Comparison of ENCODE assay signal across 12 cellular contexts in the genomic region with DNA sequence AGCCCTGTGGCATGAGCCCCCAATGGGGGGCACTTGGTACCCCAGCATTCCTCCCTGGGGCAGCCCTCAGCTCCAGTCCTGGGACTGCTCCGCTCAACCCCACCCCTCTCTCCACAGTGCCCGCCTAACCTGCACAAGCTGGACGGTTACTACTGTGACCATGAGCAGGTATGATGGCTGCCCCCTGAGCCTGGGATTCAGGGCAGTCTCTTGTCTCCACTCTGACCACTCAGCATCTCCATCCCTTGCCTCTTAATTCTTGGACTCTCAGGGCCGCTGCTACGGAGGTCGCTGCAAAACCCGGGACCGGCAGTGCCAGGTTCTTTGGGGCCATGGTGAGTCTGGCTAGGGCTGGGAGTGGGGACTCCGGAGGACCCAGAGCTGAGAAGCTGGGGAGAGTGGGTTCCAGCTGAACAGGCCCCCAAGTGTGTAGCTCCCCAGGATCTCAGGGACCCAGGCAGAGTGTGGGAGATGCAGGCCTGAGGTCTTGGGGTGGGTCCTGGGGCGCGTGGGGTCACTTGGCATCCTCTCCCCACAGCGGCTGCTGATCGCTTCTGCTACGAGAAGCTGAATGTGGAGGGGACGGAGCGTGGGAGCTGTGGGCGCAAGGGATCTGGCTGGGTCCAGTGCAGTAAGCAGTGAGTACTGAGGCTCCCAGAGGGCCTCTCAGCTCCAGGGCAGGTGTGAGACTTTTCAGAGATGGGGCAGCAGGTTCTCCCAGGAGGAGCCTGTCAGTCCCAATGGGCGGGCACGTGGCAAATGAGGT. TPM values are rescaled to one million over a fixed set of nuclear protein-coding genes. Genes with fewer than 3 reads are reported as not detected.
DNase-seq lines count a peak whose midpoint lies in the region; ATAC-seq and TF ChIP-seq lines count a peak whose summit lies in the region.
"Had no signal": no experiment of that assay in that cellular context is flagged by ENCODE, and none has a peak within 500 bp of the region (broad histone marks: within the 10 kb centered on the region; RNA-seq: fewer than 3 reads in every experiment).

No MANE protein-coding gene starts in this region.

- in situ Hi-C loops in mammary epithelial cell (cut with MboI; ENCODE audit: low sequenced_read_pairs in 2 of 2): loop anchor here (5.0 kb wide), 2 partner anchors 85 to 90 kb away; no protein-coding TSS in a partner anchor

- H3K9me3 ChIP-seq in CD8-positive, alpha-beta T cell (ENCODE audit: low read length): no peaks in the 10 kb centered on the region
- H3K9me3 ChIP-seq in H9 (ENCODE audit: control insufficient read depth, low read depth, low read length): no peaks in the 10 kb centered on the region
- H3K9me3 ChIP-seq in mammary epithelial cell (replicated peaks; ENCODE audit: insufficient read depth, low read length): no peaks in the 10 kb centered on the region
- no peaks in the 10 kb centered on the region for H3K9me3 ChIP-seq in neural progenitor cell (ENCODE audit: low read depth)
- H3K9me3 ChIP-seq in upper lobe of right lung: no peaks in the 10 kb centered on the region
- H3K9me3 ChIP-seq: mucosa of descending colon had no signal

- no peak overlapping the region for H3K4me3 ChIP-seq in CD8-positive, alpha-beta T cell (ENCODE audit: low read depth, low read length)
- H3K4me3 ChIP-seq in mammary epithelial cell (replicated peaks in 1 of 3; ENCODE audit: insufficient read depth in 1 of 3, low read depth in 2 of 3, low read length in 3 of 3) (no peak overlapping the region), neural progenitor cell (no peak overlapping the region), upper lobe of right lung (no peak overlapping the region)
- H3K4me3 ChIP-seq: mucosa of descending colon had no signal

- no peak overlapping the region for H2BK15ac ChIP-seq in H9 (ENCODE audit: low read depth, low read length)

- no peak overlapping the region for H2BK120ac ChIP-seq in H9 (ENCODE audit: low read depth, low read length, poor library complexity, severe bottlenecking)

- H3K14ac ChIP-seq in H9 (ENCODE audit: insufficient read depth, low read length): no peak overlapping the region

- H3K23ac ChIP-seq in H9 (ENCODE audit: insufficient read length, low read depth, low read length): no peak overlapping the region

- no peak overlapping the region for H3T11ph ChIP-seq in H9 (ENCODE audit: low read length)

- H2BK5ac ChIP-seq in H9 (ENCODE audit: insufficient read length, low read length): no peak overlapping the region

- H2AK5ac ChIP-seq in H9 (ENCODE audit: insufficient read length, low read length): no peak overlapping the region

- no peak for DNase-seq in CD8-positive, alpha-beta T cell
- DNase-seq in H9 (peak; percentile 30), mammary epithelial cell (no peak), neural progenitor cell (ENCODE audit: low spot score) (no peak), upper lobe of right lung (no peak), GM10266 (ENCODE audit: extremely low spot score) (no peak)
- DNase-seq: activated CD8-positive, alpha-beta memory T cell treated with anti-CD3 and anti-CD28 coated beads, Interleukin-2, amount 50 U/mL, for 4 hours; aorta; NCI-H1417 treated with DMSO at 0.1 percent for 48 hours; NCI-H524 had no signal

- H4K20me1 ChIP-seq in H9 (ENCODE audit: control insufficient read depth, insufficient read depth, insufficient read length) (no peaks in the 10 kb centered on the region), mammary epithelial cell (ENCODE audit: insufficient read depth, low read length) (no peaks in the 10 kb centered on the region), neural progenitor cell (ENCODE audit: low read depth) (no peaks in the 10 kb centered on the region)

- H3K4me1 ChIP-seq in CD8-positive, alpha-beta T cell (ENCODE audit: insufficient read depth, low read length): peaks cover 17% of the 10 kb centered on the region
- H3K4me1 ChIP-seq in H9 (ENCODE audit: insufficient read depth, low read length) (peaks cover 2% of the 10 kb centered on the region; the same call in 1 of the 2 replicates), mammary epithelial cell (ENCODE audit: insufficient read depth, low read length) (peaks cover 24% of the 10 kb centered on the region), neural progenitor cell (peaks cover 7% of the 10 kb centered on the region), upper lobe of right lung (peaks cover 17% of the 10 kb centered on the region)

- POLR2A ChIA-PET in CD8-positive, alpha-beta T cell (lab: Charles Lee): interaction anchor here (0.7 kb wide), 1 partner anchor 385 kb away, joined by 3 read pairs; a partner anchor contains a TSS

- CTCF ChIA-PET in CD8-positive, alpha-beta T cell (lab: Charles Lee): interaction anchor here (0.6 to 17.1 kb wide), 8 partner anchors 44 to 396 kb away, joined by 3 to 309 read pairs (median 8); a partner anchor contains a TSS
- CTCF ChIA-PET in mammary epithelial cell (lab: Charles Lee; ENCODE audit: low non-redundant PET): interaction anchor here (0.9 kb wide), 1 partner anchor 359 kb away, joined by 4 read pairs; a partner anchor contains a TSS

- H3K4ac ChIP-seq in H9 (ENCODE audit: low read depth, low read length): no peak overlapping the region

- intact Hi-C loops in CD8-positive, alpha-beta T cell (cut with DNase I, micrococcal nuclease): loop anchor here in 1 of 2 experiments (5.0 kb wide), 4 partner anchors 90 to 540 kb away; a partner anchor contains a TSS
- intact Hi-C loops in mammary epithelial cell (cut with micrococcal nuclease) (loop anchor here (5.0 kb wide), 2 partner anchors 240 to 245 kb away; no protein-coding TSS in a partner anchor), upper lobe of right lung (cut with DNase I) (loop anchor here (5.0 kb wide), 1 partner anchor 90 kb away; no protein-coding TSS in a partner anchor)

- H3K23me2 ChIP-seq in H9 (ENCODE audit: insufficient read length, low read depth, low read length, poor library complexity, severe bottlenecking): peaks cover 10% of the 10 kb centered on the region

- no CpG with 5 or more reads among the region's 19 CpGs for WGBS in H9 (ENCODE audit: extremely low coverage, insufficient read length, low lambda C conversion rate)
- WGBS in mammary epithelial cell (ENCODE audit: low coverage, missing lambda C conversion rate): 88% methylated on average over 11 of the region's 19 CpGs

- H4K5ac ChIP-seq in H9 (ENCODE audit: insufficient read length, low read depth, low read length): no peak overlapping the region

- H3K4me3 Mint-ChIP-seq in CD8-positive, alpha-beta T cell: peak overlapping the region; percentile 91
- H3K4me3 Mint-ChIP-seq in H9 (peak overlapping the region in 1 of 2 experiments; percentile 88; a peak in 4 of 5 replicates), neural progenitor cell (peak overlapping the region; percentile 20)

- no peaks in the 10 kb centered on the region for H3K36me3 ChIP-seq in CD8-positive, alpha-beta T cell (ENCODE audit: insufficient read depth, low read length)
- H3K36me3 ChIP-seq in mammary epithelial cell (ENCODE audit: insufficient read depth, low read length) (no peaks in the 10 kb centered on the region), neural progenitor cell (no peaks in the 10 kb centered on the region), upper lobe of right lung (no peaks in the 10 kb centered on the region)

- H3K4me2 ChIP-seq in H9 (ENCODE audit: insufficient read depth, insufficient read length, low read length) (no peak overlapping the region), mammary epithelial cell (ENCODE audit: insufficient read depth, low read depth, low read length) (peak overlapping the region; percentile 91), neural progenitor cell (no peak overlapping the region)

- H4K8ac ChIP-seq in H9 (replicated peaks; ENCODE audit: insufficient read length, low read depth, low read length): no peak overlapping the region

- no peaks in the 10 kb centered on the region for H3K79me2 ChIP-seq in H9 (ENCODE audit: insufficient read depth, low read length)
- no peaks in the 10 kb centered on the region for H3K79me2 ChIP-seq in mammary epithelial cell (ENCODE audit: insufficient read depth, low read length)
- H3K79me2 ChIP-seq in neural progenitor cell (ENCODE audit: low read depth): no peaks in the 10 kb centered on the region

- no peak overlapping the region for H4K91ac ChIP-seq in H9 (ENCODE audit: insufficient read length, low read depth, low read length)

- BruUV-seq in mammary epithelial cell (replicated peaks; lab: Mats Ljungman, UMichigan): no TSS peak

- peaks cover 16% of the 10 kb centered on the region for H3K4me1 Mint-ChIP-seq in CD8-positive, alpha-beta T cell (ENCODE audit: low read depth)
- H3K4me1 Mint-ChIP-seq in H9 (peaks cover 14 to 25% of the 10 kb centered on the region in 2 experiments), neural progenitor cell (peaks cover 7% of the 10 kb centered on the region)

- H2BK12ac ChIP-seq in H9 (ENCODE audit: insufficient read length, low read depth, low read length): no peak overlapping the region

- H3F3A ChIP-seq in neural progenitor cell (ENCODE audit: low read depth): peaks cover 5% of the 10 kb centered on the region

- no peak for TF ChIP-seq CTCF in CD8-positive, alpha-beta T cell (IDR thresholded peaks at IDR 0.05)
- TF ChIP-seq CTCF in H9 (conservative IDR thresholded peaks at IDR 0.05) (no peak), mammary epithelial cell (conservative IDR thresholded peaks at IDR 0.05 in 1 of 2, IDR thresholded peaks at IDR 0.05 in 1 of 2; ENCODE audit: extremely low read depth in 1 of 2, insufficient read depth in 1 of 2, low read depth in 1 of 2, low read length in 2 of 2) (no peak), neural progenitor cell (IDR thresholded peaks at IDR 0.05) (no peak), upper lobe of right lung (IDR thresholded peaks at IDR 0.05) (no peak), GM10266 (IDR thresholded peaks at IDR 0.05; ENCODE audit: control insufficient read depth, insufficient read depth, low read depth, missing control alignments) (no peak)

- H3K27ac Mint-ChIP-seq in CD8-positive, alpha-beta T cell: no peak overlapping the region
- H3K27ac Mint-ChIP-seq in H9 (peak overlapping the region in 1 of 3 experiments; percentile 52; a peak in 1 of 7 replicates), neural progenitor cell (no peak overlapping the region)

- H3K27ac ChIP-seq in CD8-positive, alpha-beta T cell (ENCODE audit: low read depth, low read length): no peak overlapping the region
- H3K27ac ChIP-seq in H9 (ENCODE audit: insufficient read length, low read depth, low read length): no peak overlapping the region
- H3K27ac ChIP-seq in mammary epithelial cell (ENCODE audit: insufficient read depth, low read depth, low read length): no peak overlapping the region
- no peak overlapping the region for H3K27ac ChIP-seq in neural progenitor cell
- H3K27ac ChIP-seq in upper lobe of right lung: no peak overlapping the region

- ATAC-seq in CD8-positive, alpha-beta T cell: no peak
- no peak for ATAC-seq in upper lobe of right lung
- no peak for ATAC-seq in activated CD4-positive, CD25-positive, alpha-beta regulatory T cell treated with anti-CD3 and anti-CD28 coated beads, Interleukin-2, amount 50 U/mL, for 24 hours

- no peak overlapping the region for H3K56ac ChIP-seq in H9 (ENCODE audit: insufficient read length, low read depth, low read length)

- peaks cover 2% of the 10 kb centered on the region for H3K36me3 Mint-ChIP-seq in CD8-positive, alpha-beta T cell
- H3K36me3 Mint-ChIP-seq in H9 (ENCODE audit: insufficient read depth in 1 of 3, low read depth in 3 of 3) (no peaks in the 10 kb centered on the region), neural progenitor cell (no peaks in the 10 kb centered on the region)

- no peak overlapping the region for H2BK20ac ChIP-seq in H9 (ENCODE audit: low read depth, low read length, poor library complexity, severe bottlenecking)

- H2AFZ ChIP-seq in H9 (ENCODE audit: low read length) (no peak overlapping the region), mammary epithelial cell (ENCODE audit: low read depth, low read length) (no peak overlapping the region), neural progenitor cell (replicated peaks) (no peak overlapping the region)

- H3K27me3 Mint-ChIP-seq in CD8-positive, alpha-beta T cell (ENCODE audit: low read depth): peaks cover 2% of the 10 kb centered on the region
- H3K27me3 Mint-ChIP-seq in H9 (ENCODE audit: low read depth): peaks cover 40% of the 10 kb centered on the region
- peaks cover 7% of the 10 kb centered on the region for H3K27me3 Mint-ChIP-seq in neural progenitor cell (ENCODE audit: insufficient read depth, low read depth)

- H3K9ac ChIP-seq in H9 (ENCODE audit: extremely low read depth, insufficient read length, low read length) (no peak overlapping the region), mammary epithelial cell (ENCODE audit: insufficient read depth, low read length) (no peak overlapping the region), neural progenitor cell (no peak overlapping the region)

- no peaks in the 10 kb centered on the region for H3K79me1 ChIP-seq in H9 (ENCODE audit: insufficient read depth, low read depth, low read length, poor library complexity, severe bottlenecking)

- H3K27me3 ChIP-seq in CD8-positive, alpha-beta T cell (ENCODE audit: insufficient read depth, low read length): no peaks in the 10 kb centered on the region
- H3K27me3 ChIP-seq in H9 (ENCODE audit: insufficient read depth, low read length): peaks cover 4% of the 10 kb centered on the region; the same call in 1 of the 2 replicates
- no peaks in the 10 kb centered on the region for H3K27me3 ChIP-seq in mammary epithelial cell (ENCODE audit: insufficient read depth, low read length)
- peaks cover 20% of the 10 kb centered on the region for H3K27me3 ChIP-seq in neural progenitor cell
- peaks cover 19% of the 10 kb centered on the region for H3K27me3 ChIP-seq in upper lobe of right lung

- H3K18ac ChIP-seq in H9 (ENCODE audit: insufficient read length, low read depth, low read length): no peak overlapping the region

- no peaks in the 10 kb centered on the region for H3K9me3 Mint-ChIP-seq in CD8-positive, alpha-beta T cell
- no peaks in the 10 kb centered on the region for H3K9me3 Mint-ChIP-seq in H9
- peaks cover 3% of the 10 kb centered on the region for H3K9me3 Mint-ChIP-seq in neural progenitor cell

- dilution Hi-C loops in mammary epithelial cell (cut with HindIII; ENCODE audit: low sequenced_read_pairs): loop anchor here (5.0 to 10.0 kb wide), 2 partner anchors 75 to 248 kb away; no protein-coding TSS in a partner anchor

RNA-seq across cellular contexts. Expression of a gene that starts 18.0 kb away (rescaled TPM):
- total RNA-seq in CD8-positive, alpha-beta T cell: under 1 TPM; 0.64 to 0.76 TPM
- total RNA-seq in H9 (2021) (2.7 and 4.6 TPM in 2 replicates), mammary epithelial cell (under 1 TPM; 0.17 to 0.33 TPM), neural progenitor cell (ENCODE audit: low replicate concordance) (1.4 and 6.9 TPM in 2 replicates), upper lobe of right lung (0.43 TPM)
- polyA plus RNA-seq in mammary epithelial cell: 0.03 TPM
- polyA minus RNA-seq in mammary epithelial cell: not detected

RNA-seq across cellular contexts. Expression of a gene that starts 53.3 kb away (rescaled TPM):
- not detected for total RNA-seq in CD8-positive, alpha-beta T cell
- 114 and 119 TPM in 2 replicates for total RNA-seq in H9 (2021)
- 10 to 100 TPM in 1 of 2 donors, 1 to 10 TPM in 1; 7.0 to 26.8 TPM for total RNA-seq in mammary epithelial cell
- polyA plus RNA-seq in mammary epithelial cell: 11.1 TPM
- polyA minus RNA-seq in mammary epithelial cell: 88.5 TPM
- total RNA-seq in neural progenitor cell (ENCODE audit: low replicate concordance): 63.4 and 76.9 TPM in 2 replicates
- total RNA-seq in upper lobe of right lung: 22.8 TPM

Comparison
In these comparisons a context has a peak if more than half of its experiments do, and no peak if none do; other contexts are left out.
1. RNA of a gene that starts 53.3 kb away (total RNA-seq): 114 to 119 TPM in H9, 63.4 to 76.9 TPM in neural progenitor cell, 7.0 to 26.8 TPM in mammary epithelial cell and 22.8 TPM in upper lobe of right lung (single experiment); not detected in CD8-positive, alpha-beta T cell; every median in the first group is over 4 times any median in the second.